8 cellular contexts compared by ENCODE assay signal in genomic region chr20:44910690-44911262, GRCh38. TPM values are rescaled to one million over a fixed set of nuclear protein-coding genes. Genes with fewer than 3 reads are reported as not detected.
DNase-seq lines count a peak whose midpoint lies in the region; ATAC-seq and TF ChIP-seq lines count a peak whose summit lies in the region.

No MANE protein-coding gene starts in this region.

- no peaks in the 10 kb centered on the region for H3K9me2 ChIP-seq in HCT116 (ENCODE audit: insufficient read depth)

- CTCF ChIA-PET in HCT116 (lab: Charles Lee): no interaction called here

- H4K20me1 ChIP-seq in HCT116 (ENCODE audit: insufficient read depth): no peaks in the 10 kb centered on the region

- H3K4me1 ChIP-seq in HCT116 (ENCODE audit: control insufficient read depth in 1 of 2, insufficient read depth in 2 of 2, low read length in 2 of 2) (peaks cover 12 to 17% of the 10 kb centered on the region in 2 experiments; a peak in 3 of 4 replicates), RWPE2 (ENCODE audit: insufficient read depth, poor library complexity, severe bottlenecking) (peaks cover 8% of the 10 kb centered on the region), esophagus squamous epithelium (peaks cover 5 to 27% (median 8%) of the 10 kb centered on the region in 3 donors), skeletal muscle satellite cell (ENCODE audit: control insufficient read depth, insufficient read depth, low read length) (peaks cover 9% of the 10 kb centered on the region), ovary (ENCODE audit: insufficient read depth) (no peaks in the 10 kb centered on the region)

- DNase-seq in HCT116 (ENCODE audit: low read depth, low spot score) (no peak), RWPE2 (ENCODE audit: low spot score) (no peak), esophagus squamous epithelium (lab: John Stamatoyannopoulos, UW) (no peak), occipital lobe (lab: John Stamatoyannopoulos, UW) (no peak), ovary (no peak)
- DNase-seq in stimulated activated CD4-positive, alpha-beta T cell treated with anti-CD3 and anti-CD28 coated beads, Interleukin-2, amount 100 ng/mL, for 48 hours: no peak

- no peak for TF ChIP-seq RAD21 in HCT116 (IDR thresholded peaks at IDR 0.05; ENCODE audit: low read depth)

- POLR2A ChIA-PET in HCT116 (lab: Charles Lee): interaction anchor here (0.9 kb wide), 1 partner anchor 26 kb away, joined by 3 read pairs; the partner anchor contains the start of gene YWHAB

- ATAC-seq in HCT116 (peak; percentile 16), RWPE2 (ENCODE audit: low read depth) (peak; percentile 7), GM21825 (IDR thresholded peaks at IDR 0.05; ENCODE audit: unreplicated experiment) (no peak)

- intact Hi-C loops in HCT116 (cut with micrococcal nuclease) (no loop called here), esophagus squamous epithelium (cut with DNase I) (no loop called here), ovary (cut with DNase I) (no loop called here)

- H2AFZ ChIP-seq in HCT116 (ENCODE audit: low read depth, low read length, poor library complexity, severe bottlenecking): no peak overlapping the region

- 84 to 86% methylated on average over 8 to 9 of the region's 17 CpGs for WGBS in esophagus squamous epithelium, 2 donors
- 65 to 72% (median 72%) methylated on average over 17 of the region's 17 CpGs for WGBS in ovary, 3 donors

- TSS peak; percentile 91 for BruUV-seq in HCT116 (replicated peaks; lab: Mats Ljungman, UMichigan)

- TF ChIP-seq POLR2A in HCT116 (IDR thresholded peaks at IDR 0.05; ENCODE audit: borderline replicate concordance, extremely low read depth, insufficient read depth, insufficient read length) (no peak), esophagus squamous epithelium (IDR thresholded peaks at IDR 0.05) (no peak), ovary (IDR thresholded peaks at IDR 0.05) (no peak)

- peaks cover 21% of the 10 kb centered on the region for H3K79me2 ChIP-seq in HCT116 (ENCODE audit: insufficient read depth, low read length)

- no peak for TF ChIP-seq EP300 in ovary (IDR thresholded peaks at IDR 0.05)

- no peaks in the 10 kb centered on the region for H3K27me3 ChIP-seq in HCT116 (ENCODE audit: insufficient read depth, low read length)
- no peaks in the 10 kb centered on the region for H3K27me3 ChIP-seq in RWPE2 (ENCODE audit: insufficient read depth, poor library complexity, severe bottlenecking)
- H3K27me3 ChIP-seq in esophagus squamous epithelium: no peaks in the 10 kb centered on the region
- H3K27me3 ChIP-seq in skeletal muscle satellite cell (ENCODE audit: control insufficient read depth, insufficient read depth, low read length): no peaks in the 10 kb centered on the region
- H3K27me3 ChIP-seq in ovary: no peaks in the 10 kb centered on the region

- H3K9ac ChIP-seq in HCT116 (ENCODE audit: low read length): peak overlapping the region; percentile 77
- H3K9ac ChIP-seq in skeletal muscle satellite cell (ENCODE audit: low read depth, low read length): peak overlapping the region; percentile 69

- H3K27ac ChIP-seq in HCT116 (ENCODE audit: low read depth, low read length) (peak overlapping the region; percentile 61), RWPE2 (ENCODE audit: poor library complexity, severe bottlenecking) (peak overlapping the region; percentile 39), esophagus squamous epithelium (peak overlapping the region in 1 of 4 donors; percentile 56), ovary (no peak overlapping the region)

- H3K36me3 ChIP-seq in HCT116 (ENCODE audit: control insufficient read depth in 1 of 2, insufficient read depth in 2 of 2, low read length in 2 of 2) (peaks cover 36 to 38% of the 10 kb centered on the region in 2 experiments), RWPE2 (ENCODE audit: low read depth) (peaks cover 68% of the 10 kb centered on the region), esophagus squamous epithelium (peaks cover 0 to 42% (median 15%) of the 10 kb centered on the region in 3 donors), skeletal muscle satellite cell (ENCODE audit: insufficient read depth, low read length) (peaks cover 47% of the 10 kb centered on the region), ovary (no peaks in the 10 kb centered on the region)

- H3K4me2 ChIP-seq in HCT116 (ENCODE audit: low read length) (peak overlapping the region; percentile 93), skeletal muscle satellite cell (ENCODE audit: low read length) (peak overlapping the region; percentile 86)

- H3K9me3 ChIP-seq in HCT116 (ENCODE audit: control insufficient read depth in 1 of 2, insufficient read depth in 1 of 2, low read depth in 1 of 2, low read length in 2 of 2): no peaks in the 10 kb centered on the region
- no peaks in the 10 kb centered on the region for H3K9me3 ChIP-seq in RWPE2 (ENCODE audit: severe bottlenecking)
- no peaks in the 10 kb centered on the region for H3K9me3 ChIP-seq in esophagus squamous epithelium
- no peaks in the 10 kb centered on the region for H3K9me3 ChIP-seq in skeletal muscle satellite cell (replicated peaks; ENCODE audit: low read length)
- no peaks in the 10 kb centered on the region for H3K9me3 ChIP-seq in ovary

- H3K4me3 ChIP-seq in HCT116 (replicated peaks in 1 of 2; ENCODE audit: low read depth in 1 of 2, low read length in 2 of 2): peak overlapping the region; percentile 67 to 97
- peak overlapping the region; percentile 58 for H3K4me3 ChIP-seq in RWPE2 (ENCODE audit: severe bottlenecking)
- H3K4me3 ChIP-seq in esophagus squamous epithelium: peak overlapping the region; percentile 68 to 84 (median 70)
- H3K4me3 ChIP-seq in skeletal muscle satellite cell (ENCODE audit: low read length): peak overlapping the region; percentile 76
- H3K4me3 ChIP-seq in ovary: no peak overlapping the region

- RAD21 ChIA-PET in HCT116 (lab: Charles Lee; ENCODE audit: low non-redundant PET in 1 of 2, low total read pairs in 2 of 2, uncharacterized antibody in 2 of 2, unreplicated experiment in 2 of 2): no interaction called here

- TF ChIP-seq CTCF in HCT116 (IDR thresholded peaks at IDR 0.05 in 2 of 3, conservative IDR thresholded peaks at IDR 0.05 in 1 of 3; ENCODE audit: borderline replicate concordance in 1 of 3, insufficient read depth in 1 of 3, low read depth in 2 of 3, low read length in 2 of 3): no peak
- no peak for TF ChIP-seq CTCF in RWPE2 (IDR thresholded peaks at IDR 0.05; ENCODE audit: poor library complexity, severe bottlenecking)
- TF ChIP-seq CTCF in esophagus squamous epithelium (IDR thresholded peaks at IDR 0.05): no peak
- TF ChIP-seq CTCF in ovary (IDR thresholded peaks at IDR 0.05): no peak

TF ChIP-seq in HCT116, 20 proteins besides CTCF, POLR2A, EP300 and RAD21:
- TF ChIP-seq ZFX (IDR thresholded peaks at IDR 0.05) (peak; percentile 16; the same call in 1 of the 2 replicates), FOSL1 (IDR thresholded peaks at IDR 0.05; ENCODE audit: low read depth) (no peak), YY1 (IDR thresholded peaks at IDR 0.05; ENCODE audit: extremely low read depth, insufficient replicate concordance, low read depth, low read length) (no peak), JUND (IDR thresholded peaks at IDR 0.05) (no peak), ELF1 (IDR thresholded peaks at IDR 0.05; ENCODE audit: borderline replicate concordance, low read depth) (no peak), CEBPB (IDR thresholded peaks at IDR 0.05; ENCODE audit: low read depth) (no peak)

RNA-seq across cellular contexts. Expression of gene PABPC1L, which starts 0.9 kb away (rescaled TPM):
- 127 TPM for total RNA-seq in HCT116 (2021; ENCODE audit: unreplicated experiment)
- polyA plus RNA-seq in HCT116 (2012): 140 and 170 TPM in 2 replicates
- 10 to 100 TPM in 1 of 4 donors, 1 to 10 TPM in 3; 5.9 to 18.5 (median 8.7) TPM for total RNA-seq in esophagus squamous epithelium
- 17.0 and 17.7 TPM in 2 replicates for total RNA-seq in skeletal muscle satellite cell (2012; rRNA removed)
- total RNA-seq in occipital lobe: 4.4 TPM
- 10 to 100 TPM; 17.9 to 34.9 (median 22.9) TPM for total RNA-seq in ovary
- 10 to 100 TPM; 13.3 to 19.0 TPM for polyA plus RNA-seq in ovary

RNA-seq across cellular contexts. Expression of gene YWHAB, which starts 25.3 kb away (rescaled TPM):
- total RNA-seq in HCT116 (2021; ENCODE audit: unreplicated experiment): 200 TPM
- 67.0 and 89.6 TPM in 2 replicates for polyA plus RNA-seq in HCT116 (2012)
- 100 to 1,000 TPM; 110 to 170 (median 133) TPM for total RNA-seq in esophagus squamous epithelium
- 112 and 115 TPM in 2 replicates for total RNA-seq in skeletal muscle satellite cell (2012; rRNA removed)
- total RNA-seq in occipital lobe: 121 TPM
- total RNA-seq in ovary: 100 to 1,000 TPM in 5 of 7 donors, 10 to 100 TPM in 2; 55.1 to 153 (median 117) TPM
- polyA plus RNA-seq in ovary: 100 to 1,000 TPM in 1 of 2 donors, 10 to 100 TPM in 1; 70.1 to 252 TPM

RNA-seq across cellular contexts. Expression of gene TOMM34, which starts 49.4 kb away (rescaled TPM):
- 51.7 TPM for total RNA-seq in HCT116 (2021; ENCODE audit: unreplicated experiment)
- polyA plus RNA-seq in HCT116 (2012): 35.9 and 47.4 TPM in 2 replicates
- total RNA-seq in esophagus squamous epithelium: 10 to 100 TPM; 11.4 to 19.5 (median 16.7) TPM
- total RNA-seq in skeletal muscle satellite cell (2012; rRNA removed): 51.5 and 52.0 TPM in 2 replicates
- 5.0 TPM for total RNA-seq in occipital lobe
- total RNA-seq in ovary: 10 to 100 TPM; 12.3 to 39.8 (median 26.2) TPM
- polyA plus RNA-seq in ovary: 10 to 100 TPM; 20.1 to 60.7 TPM

RNA-seq across cellular contexts. Expression of gene STK4, which starts 55.5 kb away (rescaled TPM):
- total RNA-seq in HCT116 (2021; ENCODE audit: unreplicated experiment): 45.4 TPM
- polyA plus RNA-seq in HCT116 (2012): 10.2 and 11.5 TPM in 2 replicates
- total RNA-seq in esophagus squamous epithelium: 10 to 100 TPM; 14.6 to 29.8 (median 17.6) TPM
- total RNA-seq in skeletal muscle satellite cell (2012; rRNA removed): 24.9 and 31.7 TPM in 2 replicates
- total RNA-seq in occipital lobe: 56.6 TPM
- total RNA-seq in ovary: 10 to 100 TPM; 17.3 to 27.5 (median 19.6) TPM
- polyA plus RNA-seq in ovary: 10 to 100 TPM in 1 of 2 donors, 1 to 10 TPM in 1; 8.3 to 25.9 TPM

Comparison
In these comparisons a context has a peak if more than half of its experiments do, and no peak if none do; other contexts are left out.
1. H3K27ac ChIP-seq: peak in HCT116 (single experiment) and RWPE2 (single experiment); none in ovary (0 of 2).